In the genomic region with DNA sequence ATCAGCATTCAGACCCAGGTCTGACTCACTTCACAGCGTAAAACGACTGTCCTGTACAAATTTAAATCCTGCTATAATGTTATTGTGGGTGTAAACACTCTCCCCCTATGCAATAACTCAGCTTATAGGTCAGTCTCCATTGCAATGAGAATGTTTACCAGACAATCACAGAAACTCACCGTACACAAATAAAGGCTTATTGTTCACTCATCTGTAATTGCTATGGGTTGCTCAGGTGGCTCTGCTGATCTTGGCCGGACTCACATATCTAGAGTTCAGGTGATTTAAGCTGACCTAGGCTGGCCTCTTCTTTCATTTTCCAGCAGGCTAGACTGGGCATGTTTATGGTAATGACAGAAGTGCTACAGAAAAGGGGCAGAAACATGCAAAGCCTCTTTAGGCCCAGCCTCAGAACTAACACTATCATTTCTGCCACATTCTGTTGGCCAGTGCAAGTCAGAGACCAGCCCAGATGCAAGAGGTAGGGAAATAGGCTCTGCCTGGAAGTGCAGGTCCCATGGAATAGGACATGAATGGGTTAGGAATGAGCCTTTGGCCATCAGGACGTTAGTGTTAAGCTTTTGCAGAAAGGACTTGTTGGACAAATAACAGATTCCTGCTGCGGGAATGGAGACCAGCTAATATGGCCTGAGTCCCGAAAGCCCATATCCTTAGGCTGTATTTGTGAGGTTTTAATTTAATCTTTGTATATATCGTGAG, we compare ENCODE assay signal across 1 cellular context.
TF ChIP-seq lines count a peak whose summit lies in the region.

No MANE protein-coding gene starts in this region.

TF ChIP-seq in HepG2, 621 proteins besides CTCF, POLR2A, EP300 and RAD21 (continued from another document and continues in another):
- TF ChIP-seq, protein P1, sequence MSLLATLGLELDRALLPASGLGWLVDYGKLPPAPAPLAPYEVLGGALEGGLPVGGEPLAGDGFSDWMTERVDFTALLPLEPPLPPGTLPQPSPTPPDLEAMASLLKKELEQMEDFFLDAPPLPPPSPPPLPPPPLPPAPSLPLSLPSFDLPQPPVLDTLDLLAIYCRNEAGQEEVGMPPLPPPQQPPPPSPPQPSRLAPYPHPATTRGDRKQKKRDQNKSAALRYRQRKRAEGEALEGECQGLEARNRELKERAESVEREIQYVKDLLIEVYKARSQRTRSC (CRISPR knock-in tag; IDR thresholded peaks at IDR 0.05; ENCODE audit: low read depth) = no peak
- TF ChIP-seq, protein P2, sequence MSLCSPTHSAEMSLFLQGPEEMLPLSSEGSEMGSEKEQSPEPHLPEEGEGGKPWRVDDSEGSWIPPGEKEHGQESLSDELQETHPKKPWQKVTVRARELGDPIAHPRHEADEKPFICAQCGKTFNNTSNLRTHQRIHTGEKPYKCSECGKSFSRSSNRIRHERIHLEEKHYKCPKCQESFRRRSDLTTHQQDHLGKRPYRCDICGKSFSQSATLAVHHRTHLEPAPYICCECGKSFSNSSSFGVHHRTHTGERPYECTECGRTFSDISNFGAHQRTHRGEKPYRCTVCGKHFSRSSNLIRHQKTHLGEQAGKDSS (CRISPR knock-in tag; IDR thresholded peaks at IDR 0.05; ENCODE audit: borderline replicate concordance, low read depth) = no peak
- TF ChIP-seq, protein P3, sequence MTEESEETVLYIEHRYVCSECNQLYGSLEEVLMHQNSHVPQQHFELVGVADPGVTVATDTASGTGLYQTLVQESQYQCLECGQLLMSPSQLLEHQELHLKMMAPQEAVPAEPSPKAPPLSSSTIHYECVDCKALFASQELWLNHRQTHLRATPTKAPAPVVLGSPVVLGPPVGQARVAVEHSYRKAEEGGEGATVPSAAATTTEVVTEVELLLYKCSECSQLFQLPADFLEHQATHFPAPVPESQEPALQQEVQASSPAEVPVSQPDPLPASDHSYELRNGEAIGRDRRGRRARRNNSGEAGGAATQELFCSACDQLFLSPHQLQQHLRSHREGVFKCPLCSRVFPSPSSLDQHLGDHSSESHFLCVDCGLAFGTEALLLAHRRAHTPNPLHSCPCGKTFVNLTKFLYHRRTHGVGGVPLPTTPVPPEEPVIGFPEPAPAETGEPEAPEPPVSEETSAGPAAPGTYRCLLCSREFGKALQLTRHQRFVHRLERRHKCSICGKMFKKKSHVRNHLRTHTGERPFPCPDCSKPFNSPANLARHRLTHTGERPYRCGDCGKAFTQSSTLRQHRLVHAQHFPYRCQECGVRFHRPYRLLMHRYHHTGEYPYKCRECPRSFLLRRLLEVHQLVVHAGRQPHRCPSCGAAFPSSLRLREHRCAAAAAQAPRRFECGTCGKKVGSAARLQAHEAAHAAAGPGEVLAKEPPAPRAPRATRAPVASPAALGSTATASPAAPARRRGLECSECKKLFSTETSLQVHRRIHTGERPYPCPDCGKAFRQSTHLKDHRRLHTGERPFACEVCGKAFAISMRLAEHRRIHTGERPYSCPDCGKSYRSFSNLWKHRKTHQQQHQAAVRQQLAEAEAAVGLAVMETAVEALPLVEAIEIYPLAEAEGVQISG (CRISPR knock-in tag; IDR thresholded peaks at IDR 0.05) = no peak
- TF ChIP-seq THYN1 (CRISPR knock-in tag; IDR thresholded peaks at IDR 0.05; ENCODE audit: borderline replicate concordance, low read depth) (0 out of 2 replicates have a peak, but pooled peaks have one; percentile 46), ZNF772 (CRISPR knock-in tag; IDR thresholded peaks at IDR 0.05) (no peak), RBM39 (IDR thresholded peaks at IDR 0.05; ENCODE audit: low read depth, low read length, poor library complexity, severe bottlenecking) (no peak), ATF7 (IDR thresholded peaks at IDR 0.05) (no peak), ATF7 (CRISPR knock-in tag; IDR thresholded peaks at IDR 0.05) (no peak), KDM4B (CRISPR knock-in tag; IDR thresholded peaks at IDR 0.05) (no peak), HMG20B (CRISPR knock-in tag; conservative IDR thresholded peaks at IDR 0.05) (0 out of 2 replicates have a peak, but pooled peaks have one; percentile 4), ASH2L (IDR thresholded peaks at IDR 0.05; ENCODE audit: insufficient read length, low read depth, low read length) (peak; percentile 25), ZNF446 (CRISPR knock-in tag; IDR thresholded peaks at IDR 0.05) (no peak), JUND (CRISPR knock-in tag; IDR thresholded peaks at IDR 0.05) (no peak), ZC3H4 (CRISPR knock-in tag; IDR thresholded peaks at IDR 0.05; ENCODE audit: borderline replicate concordance) (no peak), SOX5 (CRISPR knock-in tag; IDR thresholded peaks at IDR 0.05; ENCODE audit: borderline replicate concordance) (peak; percentile 33; the same call in 1 of the 2 replicates), MEF2D (CRISPR knock-in tag; IDR thresholded peaks at IDR 0.05) (no peak), REL (CRISPR knock-in tag; conservative IDR thresholded peaks at IDR 0.05) (0 out of 2 replicates have a peak, but pooled peaks have one; percentile 16), ISX (CRISPR knock-in tag; conservative IDR thresholded peaks at IDR 0.05) (no peak), KLF16 (CRISPR knock-in tag; IDR thresholded peaks at IDR 0.05) (no peak), FOXP1 (IDR thresholded peaks at IDR 0.05) (no peak), FOXP1 (CRISPR knock-in tag; IDR thresholded peaks at IDR 0.05) (peak; percentile 59; the same call in 1 of the 2 replicates), ZNF296 (CRISPR knock-in tag; conservative IDR thresholded peaks at IDR 0.05) (no peak), REPIN1 (CRISPR knock-in tag; IDR thresholded peaks at IDR 0.05; ENCODE audit: borderline replicate concordance, low read depth) (peak; percentile 62; the same call in 1 of the 2 replicates), ZNF501 (CRISPR knock-in tag; IDR thresholded peaks at IDR 0.05) (0 out of 2 replicates have a peak, but pooled peaks have one; percentile 44), SALL1 (CRISPR knock-in tag; IDR thresholded peaks at IDR 0.05) (peak; percentile 43; the same call in 1 of the 2 replicates), ZNF235 (CRISPR knock-in tag; IDR thresholded peaks at IDR 0.05; ENCODE audit: borderline replicate concordance) (no peak), FOXA3 (CRISPR knock-in tag; IDR thresholded peaks at IDR 0.05) (0 out of 2 replicates have a peak, but pooled peaks have one; percentile 8), MBD4 (IDR thresholded peaks at IDR 0.05; ENCODE audit: borderline replicate concordance, low read length) (0 out of 2 replicates have a peak, but pooled peaks have one; percentile 55)
- TF ChIP-seq, protein P4, sequence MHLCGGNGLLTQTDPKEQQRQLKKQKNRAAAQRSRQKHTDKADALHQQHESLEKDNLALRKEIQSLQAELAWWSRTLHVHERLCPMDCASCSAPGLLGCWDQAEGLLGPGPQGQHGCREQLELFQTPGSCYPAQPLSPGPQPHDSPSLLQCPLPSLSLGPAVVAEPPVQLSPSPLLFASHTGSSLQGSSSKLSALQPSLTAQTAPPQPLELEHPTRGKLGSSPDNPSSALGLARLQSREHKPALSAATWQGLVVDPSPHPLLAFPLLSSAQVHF (CRISPR knock-in tag; IDR thresholded peaks at IDR 0.05) = no peak
- TF ChIP-seq, protein P5, sequence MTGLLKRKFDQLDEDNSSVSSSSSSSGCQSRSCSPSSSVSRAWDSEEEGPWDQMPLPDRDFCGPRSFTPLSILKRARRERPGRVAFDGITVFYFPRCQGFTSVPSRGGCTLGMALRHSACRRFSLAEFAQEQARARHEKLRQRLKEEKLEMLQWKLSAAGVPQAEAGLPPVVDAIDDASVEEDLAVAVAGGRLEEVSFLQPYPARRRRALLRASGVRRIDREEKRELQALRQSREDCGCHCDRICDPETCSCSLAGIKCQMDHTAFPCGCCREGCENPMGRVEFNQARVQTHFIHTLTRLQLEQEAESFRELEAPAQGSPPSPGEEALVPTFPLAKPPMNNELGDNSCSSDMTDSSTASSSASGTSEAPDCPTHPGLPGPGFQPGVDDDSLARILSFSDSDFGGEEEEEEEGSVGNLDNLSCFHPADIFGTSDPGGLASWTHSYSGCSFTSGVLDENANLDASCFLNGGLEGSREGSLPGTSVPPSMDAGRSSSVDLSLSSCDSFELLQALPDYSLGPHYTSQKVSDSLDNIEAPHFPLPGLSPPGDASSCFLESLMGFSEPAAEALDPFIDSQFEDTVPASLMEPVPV (CRISPR knock-in tag; IDR thresholded peaks at IDR 0.05) = no peak
- TF ChIP-seq, protein P6, sequence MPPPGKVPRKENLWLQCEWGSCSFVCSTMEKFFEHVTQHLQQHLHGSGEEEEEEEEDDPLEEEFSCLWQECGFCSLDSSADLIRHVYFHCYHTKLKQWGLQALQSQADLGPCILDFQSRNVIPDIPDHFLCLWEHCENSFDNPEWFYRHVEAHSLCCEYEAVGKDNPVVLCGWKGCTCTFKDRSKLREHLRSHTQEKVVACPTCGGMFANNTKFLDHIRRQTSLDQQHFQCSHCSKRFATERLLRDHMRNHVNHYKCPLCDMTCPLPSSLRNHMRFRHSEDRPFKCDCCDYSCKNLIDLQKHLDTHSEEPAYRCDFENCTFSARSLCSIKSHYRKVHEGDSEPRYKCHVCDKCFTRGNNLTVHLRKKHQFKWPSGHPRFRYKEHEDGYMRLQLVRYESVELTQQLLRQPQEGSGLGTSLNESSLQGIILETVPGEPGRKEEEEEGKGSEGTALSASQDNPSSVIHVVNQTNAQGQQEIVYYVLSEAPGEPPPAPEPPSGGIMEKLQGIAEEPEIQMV (CRISPR knock-in tag; IDR thresholded peaks at IDR 0.05; ENCODE audit: low read depth) = no peak
- TF ChIP-seq, protein P7, sequence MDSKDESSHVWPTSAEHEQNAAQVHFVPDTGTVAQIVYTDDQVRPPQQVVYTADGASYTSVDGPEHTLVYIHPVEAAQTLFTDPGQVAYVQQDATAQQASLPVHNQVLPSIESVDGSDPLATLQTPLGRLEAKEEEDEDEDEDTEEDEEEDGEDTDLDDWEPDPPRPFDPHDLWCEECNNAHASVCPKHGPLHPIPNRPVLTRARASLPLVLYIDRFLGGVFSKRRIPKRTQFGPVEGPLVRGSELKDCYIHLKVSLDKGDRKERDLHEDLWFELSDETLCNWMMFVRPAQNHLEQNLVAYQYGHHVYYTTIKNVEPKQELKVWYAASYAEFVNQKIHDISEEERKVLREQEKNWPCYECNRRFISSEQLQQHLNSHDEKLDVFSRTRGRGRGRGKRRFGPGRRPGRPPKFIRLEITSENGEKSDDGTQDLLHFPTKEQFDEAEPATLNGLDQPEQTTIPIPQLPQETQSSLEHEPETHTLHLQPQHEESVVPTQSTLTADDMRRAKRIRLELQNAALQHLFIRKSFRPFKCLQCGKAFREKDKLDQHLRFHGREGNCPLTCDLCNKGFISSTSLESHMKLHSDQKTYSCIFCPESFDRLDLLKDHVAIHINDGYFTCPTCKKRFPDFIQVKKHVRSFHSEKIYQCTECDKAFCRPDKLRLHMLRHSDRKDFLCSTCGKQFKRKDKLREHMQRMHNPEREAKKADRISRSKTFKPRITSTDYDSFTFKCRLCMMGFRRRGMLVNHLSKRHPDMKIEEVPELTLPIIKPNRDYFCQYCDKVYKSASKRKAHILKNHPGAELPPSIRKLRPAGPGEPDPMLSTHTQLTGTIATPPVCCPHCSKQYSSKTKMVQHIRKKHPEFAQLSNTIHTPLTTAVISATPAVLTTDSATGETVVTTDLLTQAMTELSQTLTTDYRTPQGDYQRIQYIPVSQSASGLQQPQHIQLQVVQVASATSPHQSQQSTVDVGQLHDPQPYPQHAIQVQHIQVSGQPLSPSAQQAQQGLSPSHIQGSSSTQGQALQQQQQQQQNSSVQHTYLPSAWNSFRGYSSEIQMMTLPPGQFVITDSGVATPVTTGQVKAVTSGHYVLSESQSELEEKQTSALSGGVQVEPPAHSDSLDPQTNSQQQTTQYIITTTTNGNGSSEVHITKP (CRISPR knock-in tag; IDR thresholded peaks at IDR 0.05; ENCODE audit: low read depth) = 0 out of 2 replicates have a peak, but pooled peaks have one; percentile 18
- TF ChIP-seq, protein P8, sequence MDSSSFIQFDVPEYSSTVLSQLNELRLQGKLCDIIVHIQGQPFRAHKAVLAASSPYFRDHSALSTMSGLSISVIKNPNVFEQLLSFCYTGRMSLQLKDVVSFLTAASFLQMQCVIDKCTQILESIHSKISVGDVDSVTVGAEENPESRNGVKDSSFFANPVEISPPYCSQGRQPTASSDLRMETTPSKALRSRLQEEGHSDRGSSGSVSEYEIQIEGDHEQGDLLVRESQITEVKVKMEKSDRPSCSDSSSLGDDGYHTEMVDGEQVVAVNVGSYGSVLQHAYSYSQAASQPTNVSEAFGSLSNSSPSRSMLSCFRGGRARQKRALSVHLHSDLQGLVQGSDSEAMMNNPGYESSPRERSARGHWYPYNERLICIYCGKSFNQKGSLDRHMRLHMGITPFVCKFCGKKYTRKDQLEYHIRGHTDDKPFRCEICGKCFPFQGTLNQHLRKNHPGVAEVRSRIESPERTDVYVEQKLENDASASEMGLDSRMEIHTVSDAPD (CRISPR knock-in tag; IDR thresholded peaks at IDR 0.05) = peak; percentile 62; the same call in 1 of the 2 replicates
- TF ChIP-seq, protein P9, sequence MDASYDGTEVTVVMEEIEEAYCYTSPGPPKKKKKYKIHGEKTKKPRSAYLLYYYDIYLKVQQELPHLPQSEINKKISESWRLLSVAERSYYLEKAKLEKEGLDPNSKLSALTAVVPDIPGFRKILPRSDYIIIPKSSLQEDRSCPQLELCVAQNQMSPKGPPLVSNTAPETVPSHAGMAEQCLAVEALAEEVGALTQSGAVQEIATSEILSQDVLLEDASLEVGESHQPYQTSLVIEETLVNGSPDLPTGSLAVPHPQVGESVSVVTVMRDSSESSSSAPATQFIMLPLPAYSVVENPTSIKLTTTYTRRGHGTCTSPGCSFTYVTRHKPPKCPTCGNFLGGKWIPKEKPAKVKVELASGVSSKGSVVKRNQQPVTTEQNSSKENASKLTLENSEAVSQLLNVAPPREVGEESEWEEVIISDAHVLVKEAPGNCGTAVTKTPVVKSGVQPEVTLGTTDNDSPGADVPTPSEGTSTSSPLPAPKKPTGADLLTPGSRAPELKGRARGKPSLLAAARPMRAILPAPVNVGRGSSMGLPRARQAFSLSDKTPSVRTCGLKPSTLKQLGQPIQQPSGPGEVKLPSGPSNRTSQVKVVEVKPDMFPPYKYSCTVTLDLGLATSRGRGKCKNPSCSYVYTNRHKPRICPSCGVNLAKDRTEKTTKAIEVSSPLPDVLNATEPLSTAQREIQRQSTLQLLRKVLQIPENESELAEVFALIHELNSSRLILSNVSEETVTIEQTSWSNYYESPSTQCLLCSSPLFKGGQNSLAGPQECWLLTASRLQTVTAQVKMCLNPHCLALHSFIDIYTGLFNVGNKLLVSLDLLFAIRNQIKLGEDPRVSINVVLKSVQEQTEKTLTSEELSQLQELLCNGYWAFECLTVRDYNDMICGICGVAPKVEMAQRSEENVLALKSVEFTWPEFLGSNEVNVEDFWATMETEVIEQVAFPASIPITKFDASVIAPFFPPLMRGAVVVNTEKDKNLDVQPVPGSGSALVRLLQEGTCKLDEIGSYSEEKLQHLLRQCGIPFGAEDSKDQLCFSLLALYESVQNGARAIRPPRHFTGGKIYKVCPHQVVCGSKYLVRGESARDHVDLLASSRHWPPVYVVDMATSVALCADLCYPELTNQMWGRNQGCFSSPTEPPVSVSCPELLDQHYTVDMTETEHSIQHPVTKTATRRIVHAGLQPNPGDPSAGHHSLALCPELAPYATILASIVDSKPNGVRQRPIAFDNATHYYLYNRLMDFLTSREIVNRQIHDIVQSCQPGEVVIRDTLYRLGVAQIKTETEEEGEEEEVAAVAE (CRISPR knock-in tag; IDR thresholded peaks at IDR 0.05; ENCODE audit: borderline replicate concordance) = peak; percentile 52; the same call in 1 of the 2 replicates
- TF ChIP-seq, protein P10, sequence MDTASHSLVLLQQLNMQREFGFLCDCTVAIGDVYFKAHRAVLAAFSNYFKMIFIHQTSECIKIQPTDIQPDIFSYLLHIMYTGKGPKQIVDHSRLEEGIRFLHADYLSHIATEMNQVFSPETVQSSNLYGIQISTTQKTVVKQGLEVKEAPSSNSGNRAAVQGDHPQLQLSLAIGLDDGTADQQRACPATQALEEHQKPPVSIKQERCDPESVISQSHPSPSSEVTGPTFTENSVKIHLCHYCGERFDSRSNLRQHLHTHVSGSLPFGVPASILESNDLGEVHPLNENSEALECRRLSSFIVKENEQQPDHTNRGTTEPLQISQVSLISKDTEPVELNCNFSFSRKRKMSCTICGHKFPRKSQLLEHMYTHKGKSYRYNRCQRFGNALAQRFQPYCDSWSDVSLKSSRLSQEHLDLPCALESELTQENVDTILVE (CRISPR knock-in tag; IDR thresholded peaks at IDR 0.05) = no peak
